Comparison of ENCODE assay signal across 8 cellular contexts in the genomic region with DNA sequence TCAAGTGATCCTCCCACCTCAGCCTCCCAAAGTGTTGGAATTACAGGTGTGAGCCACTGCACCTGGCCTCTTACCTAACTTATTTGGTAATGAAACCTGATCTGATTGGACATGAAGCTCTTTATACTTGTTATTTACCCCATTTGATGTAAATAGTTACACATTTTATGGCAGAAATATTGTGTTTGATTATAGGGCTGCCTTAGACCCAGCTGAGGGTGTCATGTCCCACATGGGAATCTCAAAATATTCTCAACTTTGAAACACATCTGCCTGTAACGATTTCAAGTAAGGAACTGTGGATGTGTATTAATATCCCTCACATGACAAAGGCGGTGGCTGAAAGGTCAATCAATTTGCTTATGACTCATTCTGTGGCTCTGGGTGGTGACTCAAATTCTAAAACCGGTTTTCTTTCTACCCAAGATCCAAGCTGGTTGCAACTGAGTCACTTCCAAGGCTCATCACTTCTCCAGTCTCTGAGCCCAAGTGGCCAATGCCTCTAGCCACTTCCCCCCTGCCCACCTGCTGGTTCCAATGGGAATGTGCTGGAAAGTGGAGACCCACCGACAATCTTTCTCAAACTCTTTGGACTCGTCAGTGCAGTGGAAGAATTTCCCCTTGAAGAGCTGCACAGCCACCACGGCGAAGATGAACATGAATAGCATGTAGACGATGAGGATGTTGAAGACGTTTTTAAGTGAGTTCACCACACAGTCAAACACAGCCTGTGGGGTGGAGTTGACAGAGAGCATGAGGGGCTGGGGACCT.
DNase-seq lines count a peak whose midpoint lies in the region; ATAC-seq and TF ChIP-seq lines count a peak whose summit lies in the region.

No MANE protein-coding gene starts in this region.

- H3K27me3 Mint-ChIP-seq in CD4-positive, CD25-positive, alpha-beta regulatory T cell: peaks cover 33% of the 10 kb centered on the region
- H3K27me3 Mint-ChIP-seq in IgD-negative memory B cell (peaks cover 2% of the 10 kb centered on the region), naive B cell (peaks cover 20 to 40% (median 29%) of the 10 kb centered on the region in 3 donors), progenitor cell of endocrine pancreas (peaks cover 30% of the 10 kb centered on the region), endothelial cell (ENCODE audit: unreplicated experiment) (peaks cover 1% of the 10 kb centered on the region)
- H3K27me3 Mint-ChIP-seq in activated T-helper 2 cell treated with anti-CD3 and anti-CD28 coated beads, Interferon-gamma antibody, Interleukin-2, Interleukin-4, amounts not matched to agents 10 μg/mL and 5 μg/mL and 100 μg/mL, durations not matched to agents 14 hours and 24 hours and 36 hours (ENCODE audit: low read depth): peaks cover 19% of the 10 kb centered on the region

- no peaks in the 10 kb centered on the region for H3K36me3 ChIP-seq in CD4-positive, CD25-positive, alpha-beta regulatory T cell (ENCODE audit: control insufficient read depth, insufficient read depth, low read length)

- intact Hi-C loops in activated T-helper 2 cell treated with anti-CD3 and anti-CD28 coated beads, Interferon-gamma antibody, Interleukin-2, Interleukin-4, amounts not matched to agents 10 μg/mL and 5 μg/mL and 100 μg/mL, durations not matched to agents 14 hours and 24 hours and 36 hours (cut with micrococcal nuclease): loop anchor here (1.0 to 5.0 kb wide), 2 partner anchors 66 to 159 kb away; partner anchors contain the start of gene LYL1

- no peaks in the 10 kb centered on the region for H3K4me1 ChIP-seq in CD4-positive, CD25-positive, alpha-beta regulatory T cell (ENCODE audit: control insufficient read depth, insufficient read depth, low read length, poor library complexity, severe bottlenecking)

- no peaks in the 10 kb centered on the region for H3K9me3 ChIP-seq in CD4-positive, CD25-positive, alpha-beta regulatory T cell (ENCODE audit: control insufficient read depth in 2 of 2, low read length in 2 of 2)

- H3K4me3 ChIP-seq in CD4-positive, CD25-positive, alpha-beta regulatory T cell (ENCODE audit: low read depth, low read length): no peak overlapping the region

- DNase-seq in CD4-positive, CD25-positive, alpha-beta regulatory T cell: peak in 1 of 3 donors; percentile 54
- DNase-seq in activated T-helper 2 cell treated with anti-CD3 and anti-CD28 coated beads, Interferon-gamma antibody, Interleukin-2, Interleukin-4, amounts not matched to agents 10 μg/mL and 5 μg/mL and 100 μg/mL, durations not matched to agents 14 hours and 24 hours and 36 hours (ENCODE audit: low spot score): no peak
- DNase-seq in naive B cell: no peak
- no peak for DNase-seq in progenitor cell of endocrine pancreas (ENCODE audit: low spot score, unreplicated experiment)
- DNase-seq in endothelial cell (ENCODE audit: low spot score): no peak

- no peak overlapping the region for H3K27ac Mint-ChIP-seq in CD4-positive, CD25-positive, alpha-beta regulatory T cell
- peak overlapping the region; percentile 63 to 92 (median 74) for H3K27ac Mint-ChIP-seq in IgD-negative memory B cell
- H3K27ac Mint-ChIP-seq in activated T-helper 2 cell treated with anti-CD3 and anti-CD28 coated beads, Interferon-gamma antibody, Interleukin-2, Interleukin-4, amounts not matched to agents 10 μg/mL and 5 μg/mL and 100 μg/mL, durations not matched to agents 14 hours and 24 hours and 36 hours: peak overlapping the region; percentile 81
- peak overlapping the region in 1 of 6 donors; percentile 72 for H3K27ac Mint-ChIP-seq in naive B cell
- H3K27ac Mint-ChIP-seq in progenitor cell of endocrine pancreas: no peak overlapping the region
- no peak overlapping the region for H3K27ac Mint-ChIP-seq in endothelial cell (ENCODE audit: unreplicated experiment)

- no peak overlapping the region for H3K27ac ChIP-seq in CD4-positive, CD25-positive, alpha-beta regulatory T cell (ENCODE audit: insufficient read depth, low read length, poor library complexity, severe bottlenecking)

- H3K4me1 Mint-ChIP-seq in CD4-positive, CD25-positive, alpha-beta regulatory T cell: peaks cover 0 to 8% (median 1%) of the 10 kb centered on the region in 4 donors
- H3K4me1 Mint-ChIP-seq in IgD-negative memory B cell (peaks cover 12 to 18% (median 17%) of the 10 kb centered on the region in 3 donors), naive B cell (peaks cover 0 to 13% (median 7%) of the 10 kb centered on the region in 3 donors), progenitor cell of endocrine pancreas (ENCODE audit: low read depth) (no peaks in the 10 kb centered on the region), endothelial cell (ENCODE audit: unreplicated experiment) (no peaks in the 10 kb centered on the region)
- peaks cover 16% of the 10 kb centered on the region for H3K4me1 Mint-ChIP-seq in activated T-helper 2 cell treated with anti-CD3 and anti-CD28 coated beads, Interferon-gamma antibody, Interleukin-2, Interleukin-4, amounts not matched to agents 10 μg/mL and 5 μg/mL and 100 μg/mL, durations not matched to agents 14 hours and 24 hours and 36 hours (ENCODE audit: low read depth)

- TF ChIP-seq CTCF in progenitor cell of endocrine pancreas (IDR thresholded peaks at IDR 0.05; ENCODE audit: unreplicated experiment) (no peak), endothelial cell (IDR thresholded peaks at IDR 0.05; ENCODE audit: unreplicated experiment) (no peak)

- H3K4me3 Mint-ChIP-seq in CD4-positive, CD25-positive, alpha-beta regulatory T cell: no peak overlapping the region
- H3K4me3 Mint-ChIP-seq in IgD-negative memory B cell (peak overlapping the region; percentile 69 to 90 (median 78)), naive B cell (peak overlapping the region in 5 of 8 donors; percentile 9 to 74 (median 35)), progenitor cell of endocrine pancreas (ENCODE audit: low read depth) (no peak overlapping the region), endothelial cell (ENCODE audit: unreplicated experiment) (no peak overlapping the region)
- H3K4me3 Mint-ChIP-seq in activated T-helper 2 cell treated with anti-CD3 and anti-CD28 coated beads, Interferon-gamma antibody, Interleukin-2, Interleukin-4, amounts not matched to agents 10 μg/mL and 5 μg/mL and 100 μg/mL, durations not matched to agents 14 hours and 24 hours and 36 hours (ENCODE audit: low read depth): peak overlapping the region; percentile 49

- no peaks in the 10 kb centered on the region for H3K36me3 Mint-ChIP-seq in CD4-positive, CD25-positive, alpha-beta regulatory T cell
- H3K36me3 Mint-ChIP-seq in IgD-negative memory B cell (peaks cover 2% of the 10 kb centered on the region), naive B cell (no peaks in the 10 kb centered on the region), progenitor cell of endocrine pancreas (ENCODE audit: insufficient read depth) (no peaks in the 10 kb centered on the region), endothelial cell (ENCODE audit: low read depth, unreplicated experiment) (no peaks in the 10 kb centered on the region)
- H3K36me3 Mint-ChIP-seq in activated T-helper 2 cell treated with anti-CD3 and anti-CD28 coated beads, Interferon-gamma antibody, Interleukin-2, Interleukin-4, amounts not matched to agents 10 μg/mL and 5 μg/mL and 100 μg/mL, durations not matched to agents 14 hours and 24 hours and 36 hours (ENCODE audit: low read depth): no peaks in the 10 kb centered on the region

- peaks cover 0 to 3% (median 0%) of the 10 kb centered on the region in 7 donors for H3K9me3 Mint-ChIP-seq in CD4-positive, CD25-positive, alpha-beta regulatory T cell
- no peaks in the 10 kb centered on the region for H3K9me3 Mint-ChIP-seq in IgD-negative memory B cell
- no peaks in the 10 kb centered on the region for H3K9me3 Mint-ChIP-seq in activated T-helper 2 cell treated with anti-CD3 and anti-CD28 coated beads, Interferon-gamma antibody, Interleukin-2, Interleukin-4, amounts not matched to agents 10 μg/mL and 5 μg/mL and 100 μg/mL, durations not matched to agents 14 hours and 24 hours and 36 hours
- peaks cover 0 to 5% (median 2%) of the 10 kb centered on the region in 7 donors for H3K9me3 Mint-ChIP-seq in naive B cell
- H3K9me3 Mint-ChIP-seq in progenitor cell of endocrine pancreas (ENCODE audit: low read depth): no peaks in the 10 kb centered on the region
- no peaks in the 10 kb centered on the region for H3K9me3 Mint-ChIP-seq in endothelial cell (ENCODE audit: unreplicated experiment)

- H3K27me3 ChIP-seq in CD4-positive, CD25-positive, alpha-beta regulatory T cell (ENCODE audit: control insufficient read depth, insufficient read depth, low read length): no peaks in the 10 kb centered on the region

- peak; percentile 39 to 56 for ATAC-seq in CD4-positive, CD25-positive, alpha-beta regulatory T cell (ENCODE audit: low read depth in 2 of 2)
- ATAC-seq in GM21367 (IDR thresholded peaks at IDR 0.05; ENCODE audit: unreplicated experiment) (peak; percentile 49), naive B cell (ENCODE audit: low read depth in 2 of 2) (no peak), HG03520 (IDR thresholded peaks at IDR 0.05; ENCODE audit: unreplicated experiment) (no peak)

Comparison
In these comparisons a context has a peak if more than half of its experiments do, and no peak if none do; other contexts are left out.
1. ATAC-seq: peak in CD4-positive, CD25-positive, alpha-beta regulatory T cell (2 of 2) and GM21367 (single experiment); none in naive B cell (0 of 2) and HG03520 (single experiment).
2. H3K27ac Mint-ChIP-seq: peak in IgD-negative memory B cell (3 of 3) and activated T-helper 2 cell treated with anti-CD3 and anti-CD28 coated beads, Interferon-gamma antibody, Interleukin-2, Interleukin-4, amounts not matched to agents 10 μg/mL and 5 μg/mL and 100 μg/mL, durations not matched to agents 14 hours and 24 hours and 36 hours (single experiment); none in CD4-positive, CD25-positive, alpha-beta regulatory T cell (0 of 3), progenitor cell of endocrine pancreas (single experiment) and endothelial cell (single experiment).
3. H3K4me3 Mint-ChIP-seq: peak in IgD-negative memory B cell (4 of 4), activated T-helper 2 cell treated with anti-CD3 and anti-CD28 coated beads, Interferon-gamma antibody, Interleukin-2, Interleukin-4, amounts not matched to agents 10 μg/mL and 5 μg/mL and 100 μg/mL, durations not matched to agents 14 hours and 24 hours and 36 hours (single experiment) and naive B cell (5 of 8); none in CD4-positive, CD25-positive, alpha-beta regulatory T cell (0 of 4), progenitor cell of endocrine pancreas (single experiment) and endothelial cell (single experiment).